In genomic region chr18:55322176-55322735, GRCh38 we compare ENCODE assay signal across 8 cellular contexts.
DNase-seq lines count a peak whose midpoint lies in the region; ATAC-seq and TF ChIP-seq lines count a peak whose summit lies in the region.

No MANE protein-coding gene starts in this region.

- peak; percentile 56 for ATAC-seq in HG02840 (IDR thresholded peaks at IDR 0.05; ENCODE audit: low FRiP score, unreplicated experiment)
- ATAC-seq in naive thymus-derived CD8-positive, alpha-beta T cell = peak; percentile 44 to 52

- peaks cover 24 to 48% (median 29%) of the 10 kb centered on the region in 5 donors for H3K27me3 Mint-ChIP-seq in naive thymus-derived CD8-positive, alpha-beta T cell

- H3K27ac ChIP-seq in A673 (ENCODE audit: low read depth, low read length, poor library complexity, severe bottlenecking) = peak overlapping the region; percentile 89

- DNase-seq in A673 (ENCODE audit: low spot score) = peak; percentile 95
- peak; percentile 89 for DNase-seq in NCI-H146 treated with DMSO at 0.1 percent for 48 hours (lab: John Stamatoyannopoulos, UW; ENCODE audit: unreplicated experiment)
- DNase-seq in fibroblast of villous mesenchyme (ENCODE audit: low read depth) = peak; percentile 97
- DNase-seq in naive thymus-derived CD8-positive, alpha-beta T cell = peak in 2 of 10 donors; percentile 14 to 15
- no peak for DNase-seq in activated effector memory CD4-positive, alpha-beta T cell treated with anti-CD3 and anti-CD28 coated beads, Interleukin-2, amount 50 U/mL, for 16 hours

- TF ChIP-seq CTCF in A673 (conservative IDR thresholded peaks at IDR 0.05; ENCODE audit: low read depth, low read length) = no peak
- no peak for TF ChIP-seq CTCF in WI38 (IDR thresholded peaks at IDR 0.05; ENCODE audit: low read depth, low read length)
- peak; percentile 15 for TF ChIP-seq CTCF in fibroblast of villous mesenchyme (IDR thresholded peaks at IDR 0.05; ENCODE audit: insufficient read depth, low read depth, low read length)

- no peaks in the 10 kb centered on the region for H3K36me3 ChIP-seq in A673 (ENCODE audit: insufficient read depth, low read length, poor library complexity, severe bottlenecking)

- peak overlapping the region in 2 of 10 donors; percentile 25 to 81 for H3K27ac Mint-ChIP-seq in naive thymus-derived CD8-positive, alpha-beta T cell

- H3K4me3 ChIP-seq in A673 (ENCODE audit: low read depth, low read length, poor library complexity, severe bottlenecking) (peak overlapping the region; percentile 60), WI38 (ENCODE audit: low read depth, low read length) (peak overlapping the region; percentile 71), fibroblast of villous mesenchyme (ENCODE audit: low read depth, low read length) (peak overlapping the region; percentile 75)

- H3K4me1 ChIP-seq in A673 (ENCODE audit: insufficient read depth, low read length, poor library complexity, severe bottlenecking) = peaks cover 42% of the 10 kb centered on the region

- H3K4me1 Mint-ChIP-seq in naive thymus-derived CD8-positive, alpha-beta T cell = peaks cover 3 to 54% (median 9%) of the 10 kb centered on the region in 4 donors

- H3K27me3 ChIP-seq in A673 (replicated peaks; ENCODE audit: insufficient read depth, low read depth, low read length, poor library complexity) = no peaks in the 10 kb centered on the region

- CTCF ChIA-PET in A673 (lab: Charles Lee) = interaction anchor here (0.7 kb wide), 1 partner anchor 331 kb away, joined by 8 read pairs; no protein-coding TSS in a partner anchor

- no TSS peak for BruUV-seq in A673 (replicated peaks; lab: Mats Ljungman, UMichigan)

- no peaks in the 10 kb centered on the region for H3K9me3 ChIP-seq in A673 (ENCODE audit: low read depth, low read length, poor library complexity, severe bottlenecking)

- TF ChIP-seq POLR2A in GM15510 (IDR thresholded peaks at IDR 0.05; ENCODE audit: borderline replicate concordance, extremely low read depth, insufficient read length) = peak; percentile 72

- intact Hi-C loops in A673 (cut with micrococcal nuclease; ENCODE audit: unreplicated experiment) = loop anchor here (5.0 kb wide), 2 partner anchors 80 to 85 kb away; no protein-coding TSS in a partner anchor

- peak overlapping the region in 9 of 10 donors; percentile 66 to 97 (median 77) for H3K4me3 Mint-ChIP-seq in naive thymus-derived CD8-positive, alpha-beta T cell

- POLR2A ChIA-PET in A673 (lab: Charles Lee; ENCODE audit: low non-redundant PET) = interaction anchor here (0.5 to 0.6 kb wide), 3 partner anchors 29 to 677 kb away, joined by 5 to 6 read pairs (median 6); no protein-coding TSS in a partner anchor
- POLR2A ChIA-PET in naive thymus-derived CD8-positive, alpha-beta T cell (lab: Charles Lee) = no interaction called here

- peaks cover 0 to 2% (median 1%) of the 10 kb centered on the region in 3 donors for H3K36me3 Mint-ChIP-seq in naive thymus-derived CD8-positive, alpha-beta T cell

- no peaks in the 10 kb centered on the region for H3K9me3 Mint-ChIP-seq in naive thymus-derived CD8-positive, alpha-beta T cell
